Comparison of ENCODE assay signal across 8 cellular contexts in genomic region chr6:7312616-7313504, GRCh38. TPM values are rescaled to one million over a fixed set of nuclear protein-coding genes. Genes with fewer than 3 reads are reported as not detected.
A peak's percentile ranks its signal among the peaks of the same experiment; 100 is the strongest.
DNase-seq lines count a peak whose midpoint lies in the region; ATAC-seq lines count a peak whose summit lies in the region.

SSR1 (minus strand) TSS chr6:7313199; CDS start chr6:7313120, 79 bp downstream.

- no peaks in the 10 kb centered on the region for H3K9me3 Mint-ChIP-seq in dendritic cell treated with granulocyte-macrophage colony-stimulating factor and Interleukin-4, amounts not matched to agents 40 ng/mL and 50 ng/mL, for 4 days

- intact Hi-C loops in dendritic cell treated with granulocyte-macrophage colony-stimulating factor and Interleukin-4, amounts not matched to agents 40 ng/mL and 50 ng/mL, for 4 days (cut with micrococcal nuclease), result loop anchor here (1.0 to 5.0 kb wide), 2 partner anchors 76 to 304 kb away; partner anchors contain the start of genes CAGE1 and RIOK1

- H3K4me1 Mint-ChIP-seq in dendritic cell treated with granulocyte-macrophage colony-stimulating factor and Interleukin-4, amounts not matched to agents 40 ng/mL and 50 ng/mL, for 4 days (ENCODE audit: low read depth), result peaks cover 50% of the 10 kb centered on the region

- peak; percentile 97 for ATAC-seq in GM19372 (IDR thresholded peaks at IDR 0.05; ENCODE audit: low read depth, unreplicated experiment)
- ATAC-seq in HG03558 (IDR thresholded peaks at IDR 0.05; ENCODE audit: extremely low read depth, unreplicated experiment), result peak; percentile 93
- ATAC-seq in left lobe of liver, result peak; percentile 99

- peak within 1 kb of the TSS; percentile 93 for H3K4me3 Mint-ChIP-seq in dendritic cell treated with granulocyte-macrophage colony-stimulating factor and Interleukin-4, amounts not matched to agents 40 ng/mL and 50 ng/mL, for 4 days

- peaks cover 38% of the 10 kb centered on the region for H3K36me3 Mint-ChIP-seq in dendritic cell treated with granulocyte-macrophage colony-stimulating factor and Interleukin-4, amounts not matched to agents 40 ng/mL and 50 ng/mL, for 4 days (ENCODE audit: low read depth)

- no peaks in the 10 kb centered on the region for H3K27me3 Mint-ChIP-seq in dendritic cell treated with granulocyte-macrophage colony-stimulating factor and Interleukin-4, amounts not matched to agents 40 ng/mL and 50 ng/mL, for 4 days

- H3K27ac Mint-ChIP-seq in dendritic cell treated with granulocyte-macrophage colony-stimulating factor and Interleukin-4, amounts not matched to agents 40 ng/mL and 50 ng/mL, for 4 days, result peak within 1 kb of the TSS; percentile 90

- DNase-seq in C1 segment of cervical spinal cord (lab: John Stamatoyannopoulos, UW), result peak; percentile 64 to 97 (median 95)
- peak; percentile 97 for DNase-seq in NCI-H748 treated with DMSO at 0.1 percent for 48 hours (lab: John Stamatoyannopoulos, UW)
- DNase-seq in activated CD4-positive, alpha-beta T cell treated with anti-CD3 and anti-CD28 coated beads, Interleukin-2, amount 50 U/mL, for 24 hours (ENCODE audit: low read depth in 1 of 2, low spot score in 1 of 2), result peak; percentile 81 to 93
- DNase-seq in left lobe of liver (ENCODE audit: low spot score), result peak; percentile 98
- DNase-seq in stimulated activated CD4-positive, alpha-beta T cell treated with anti-CD3 and anti-CD28 coated beads, Interleukin-2, amount 100 ng/mL, for 4 hours (ENCODE audit: low read depth), result peak; percentile 90

RNA-seq across cellular contexts. Expression of gene SSR1, which starts in this region (rescaled TPM):
- total RNA-seq in left lobe of liver, result 110 TPM

Comparison
In these comparisons a context has a peak if more than half of its experiments do, and no peak if none do; other contexts are left out.
1. Peak in every context shown above with its lines: DNase-seq and ATAC-seq.